Comparison of ENCODE assay signal across 8 cellular contexts in genomic region chr3:81666502-81667121, GRCh38.
DNase-seq lines count a peak whose midpoint lies in the region; ATAC-seq and TF ChIP-seq lines count a peak whose summit lies in the region.

No MANE protein-coding gene starts in this region.

- H3K36me3 ChIP-seq in A673 (ENCODE audit: insufficient read depth, low read length, poor library complexity, severe bottlenecking) (no peaks in the 10 kb centered on the region), PC-9 (ENCODE audit: low read depth) (no peaks in the 10 kb centered on the region), thyroid gland (no peaks in the 10 kb centered on the region)

- no peak overlapping the region for H3K4me2 ChIP-seq in PC-9

- no peaks in the 10 kb centered on the region for H3K79me2 ChIP-seq in PC-9 (ENCODE audit: low read depth)

- H3K27ac ChIP-seq in A673 (ENCODE audit: low read depth, low read length, poor library complexity, severe bottlenecking) (no peak overlapping the region), PC-9 (no peak overlapping the region), thyroid gland (no peak overlapping the region)

- POLR2A ChIA-PET in A673 (lab: Charles Lee; ENCODE audit: low non-redundant PET) = no interaction called here
- POLR2A ChIA-PET in PC-9 (lab: Charles Lee; ENCODE audit: unreplicated experiment) = no interaction called here
- POLR2A ChIA-PET in activated CD4-positive, alpha-beta memory T cell treated with anti-CD3 and anti-CD28 coated beads for 36 hours (lab: Charles Lee) = no interaction called here

- no peak for TF ChIP-seq POLR2A in thyroid gland (IDR thresholded peaks at IDR 0.05)

- H3F3A ChIP-seq in PC-9 (ENCODE audit: insufficient read depth, low read depth) = no peaks in the 10 kb centered on the region

- no peaks in the 10 kb centered on the region for H4K20me1 ChIP-seq in PC-9 (ENCODE audit: insufficient read depth)

- no peak overlapping the region for H3K4me3 Mint-ChIP-seq in activated CD4-positive, alpha-beta memory T cell treated with anti-CD3 and anti-CD28 coated beads for 36 hours

- H3K27me3 ChIP-seq in A673 (replicated peaks; ENCODE audit: insufficient read depth, low read depth, low read length, poor library complexity) = no peaks in the 10 kb centered on the region
- H3K27me3 ChIP-seq in PC-9 (ENCODE audit: insufficient read depth, low read depth) = no peaks in the 10 kb centered on the region
- no peaks in the 10 kb centered on the region for H3K27me3 ChIP-seq in thyroid gland

- H2AFZ ChIP-seq in PC-9 = no peak overlapping the region

- H3K4me1 Mint-ChIP-seq in activated CD4-positive, alpha-beta memory T cell treated with anti-CD3 and anti-CD28 coated beads for 36 hours (ENCODE audit: low read depth) = no peaks in the 10 kb centered on the region

- no peaks in the 10 kb centered on the region for H3K9me3 ChIP-seq in A673 (ENCODE audit: low read depth, low read length, poor library complexity, severe bottlenecking)
- no peaks in the 10 kb centered on the region for H3K9me3 ChIP-seq in PC-9 (ENCODE audit: insufficient read depth, low read depth)
- H3K9me3 ChIP-seq in thyroid gland = no peaks in the 10 kb centered on the region

- DNase-seq in A673 (ENCODE audit: low spot score) (peak; percentile 15), PC-9 (no peak), foreskin fibroblast (peak; percentile 4 to 43), thyroid gland (no peak), iPS-NIHi7 (ENCODE audit: extremely low spot score) (no peak)
- no peak for DNase-seq in activated CD4-positive, alpha-beta memory T cell treated with anti-CD3 and anti-CD28 coated beads for 36 hours

- no peaks in the 10 kb centered on the region for H3K27me3 Mint-ChIP-seq in activated CD4-positive, alpha-beta memory T cell treated with anti-CD3 and anti-CD28 coated beads for 36 hours

- intact Hi-C loops in A673 (cut with micrococcal nuclease; ENCODE audit: unreplicated experiment) (loop anchor here (1.0 to 10.0 kb wide), 3 partner anchors 248 to 1856 kb away; no protein-coding TSS in a partner anchor), PC-9 (cut with micrococcal nuclease; ENCODE audit: unreplicated experiment) (loop anchor here (1.0 to 10.0 kb wide), 5 partner anchors 94 to 1848 kb away; partner anchors contain the start of gene GBE1), thyroid gland (cut with DNase I) (loop anchor here (10.0 kb wide), 1 partner anchor 468 kb away; no protein-coding TSS in a partner anchor)
- intact Hi-C loops in activated CD4-positive, alpha-beta memory T cell treated with anti-CD3 and anti-CD28 coated beads for 36 hours (cut with micrococcal nuclease) = no loop called here

- no peak overlapping the region for H3K27ac Mint-ChIP-seq in activated CD4-positive, alpha-beta memory T cell treated with anti-CD3 and anti-CD28 coated beads for 36 hours

- no peaks in the 10 kb centered on the region for H3K9me3 Mint-ChIP-seq in activated CD4-positive, alpha-beta memory T cell treated with anti-CD3 and anti-CD28 coated beads for 36 hours

- CTCF ChIA-PET in A673 (lab: Charles Lee) = no interaction called here
- CTCF ChIA-PET in PC-9 (lab: Charles Lee) = interaction anchor here (0.6 kb wide), 1 partner anchor 558 kb away, joined by 3 read pairs; no protein-coding TSS in a partner anchor
- CTCF ChIA-PET in activated CD4-positive, alpha-beta memory T cell treated with anti-CD3 and anti-CD28 coated beads for 36 hours (lab: Charles Lee) = interaction anchor here (0.8 to 1.7 kb wide), 3 partner anchors 244 to 465 kb away, joined by 3 to 5 read pairs (median 3); no protein-coding TSS in a partner anchor

- TF ChIP-seq CTCF in A673 (conservative IDR thresholded peaks at IDR 0.05; ENCODE audit: low read depth, low read length) (peak; percentile 76), PC-9 (conservative IDR thresholded peaks at IDR 0.05) (peak; percentile 79), foreskin fibroblast (IDR thresholded peaks at IDR 0.05; ENCODE audit: low read depth, low read length) (peak; percentile 71), thyroid gland (IDR thresholded peaks at IDR 0.05) (peak; percentile 39 to 88 (median 59))

- ATAC-seq in GM18517 (IDR thresholded peaks at IDR 0.05; ENCODE audit: unreplicated experiment) (peak; percentile 47), GM18519 (IDR thresholded peaks at IDR 0.05; ENCODE audit: low FRiP score, unreplicated experiment) (no peak)

- H3K4me3 ChIP-seq in A673 (ENCODE audit: low read depth, low read length, poor library complexity, severe bottlenecking) (no peak overlapping the region), PC-9 (no peak overlapping the region), foreskin fibroblast (ENCODE audit: low read depth in 1 of 2, low read length in 2 of 2) (no peak overlapping the region), thyroid gland (replicated peaks in 1 of 3) (no peak overlapping the region)

- H3K4me1 ChIP-seq in A673 (ENCODE audit: insufficient read depth, low read length, poor library complexity, severe bottlenecking) = no peaks in the 10 kb centered on the region
- no peaks in the 10 kb centered on the region for H3K4me1 ChIP-seq in PC-9 (replicated peaks; ENCODE audit: insufficient read depth)
- no peaks in the 10 kb centered on the region for H3K4me1 ChIP-seq in thyroid gland

- no peaks in the 10 kb centered on the region for H3K9me2 ChIP-seq in PC-9 (ENCODE audit: insufficient read depth)

- BruUV-seq in A673 (replicated peaks; lab: Mats Ljungman, UMichigan) (no TSS peak), PC-9 (replicated peaks; lab: Mats Ljungman, UMichigan) (no TSS peak)

- peaks cover 4% of the 10 kb centered on the region for H3K36me3 Mint-ChIP-seq in activated CD4-positive, alpha-beta memory T cell treated with anti-CD3 and anti-CD28 coated beads for 36 hours

Comparison
In these comparisons a context has a peak if more than half of its experiments do, and no peak if none do; other contexts are left out.
1. DNase-seq: peak in A673 (single experiment) and foreskin fibroblast (2 of 2); none in PC-9 (0 of 2), thyroid gland (0 of 2), activated CD4-positive, alpha-beta memory T cell treated with anti-CD3 and anti-CD28 coated beads for 36 hours (single experiment) and iPS-NIHi7 (single experiment).
2. Peak in every context shown above with its lines, with median percentiles within 50 percentile points of each other: CTCF ChIP-seq.